In genomic region chr17:29625037-29625750, GRCh38 we compare ENCODE assay signal across 10 cellular contexts. TPM values are rescaled to one million over a fixed set of nuclear protein-coding genes. Genes with fewer than 3 reads are reported as not detected.
DNase-seq lines count a peak whose midpoint lies in the region; ATAC-seq and TF ChIP-seq lines count a peak whose summit lies in the region.
"Had no signal": no experiment of that assay in that cellular context is flagged by ENCODE, and none has a peak within 500 bp of the region (broad histone marks: within the 10 kb centered on the region; RNA-seq: fewer than 3 reads in every experiment).

No MANE protein-coding gene starts in this region.

- H3K27me3 ChIP-seq in MG63, result no peaks in the 10 kb centered on the region
- no peaks in the 10 kb centered on the region for H3K27me3 ChIP-seq in dorsolateral prefrontal cortex
- peaks cover 0 to 15% of the 10 kb centered on the region in 2 donors for H3K27me3 ChIP-seq in left lung

- no peak overlapping the region for H3K4me3 ChIP-seq in MG63
- peak overlapping the region in 4 of 59 donors; percentile 3 to 16 (median 11) for H3K4me3 ChIP-seq in dorsolateral prefrontal cortex
- no peak overlapping the region for H3K4me3 ChIP-seq in left lung

- H3K27ac ChIP-seq in dorsolateral prefrontal cortex, result peak overlapping the region in 53 of 59 donors; percentile 2 to 88 (median 63)
- H3K27ac ChIP-seq in left lung, result no peak overlapping the region
- H3K27ac ChIP-seq: HL-60 had no signal

- H3K4me3 Mint-ChIP-seq in naive thymus-derived CD8-positive, alpha-beta T cell, result peak overlapping the region in 1 of 10 donors; percentile 10

- H3K36me3 ChIP-seq in MG63 (no peaks in the 10 kb centered on the region; the same call in 1 of the 2 replicates), left lung (peaks cover 0 to 25% of the 10 kb centered on the region in 2 donors)

- no peaks in the 10 kb centered on the region for H3K27me3 Mint-ChIP-seq in naive thymus-derived CD8-positive, alpha-beta T cell

- H3K4me1 ChIP-seq in left lung, result peaks cover 0 to 19% of the 10 kb centered on the region in 2 donors

- POLR2A ChIA-PET in naive thymus-derived CD8-positive, alpha-beta T cell (lab: Charles Lee), result interaction anchor here (1.4 to 2.3 kb wide), 2 partner anchors 10 to 14 kb away, joined by 3 to 21 read pairs; no protein-coding TSS in a partner anchor

- H3K9me3 Mint-ChIP-seq in naive thymus-derived CD8-positive, alpha-beta T cell, result no peaks in the 10 kb centered on the region
- H3K9me3 Mint-ChIP-seq: brain had no signal

- ATAC-seq in naive thymus-derived CD8-positive, alpha-beta T cell, result no peak
- no peak for ATAC-seq in left lung
- ATAC-seq in stimulated activated naive CD8-positive, alpha-beta T cell treated with anti-CD3 and anti-CD28 coated beads, Interleukin-15, Interleukin-2, amounts not matched to agents 100 U/mL and 50 U/mL, for 24 hours, result no peak

- intact Hi-C loops in dorsolateral prefrontal cortex (cut with DNase I) (loop anchor here in 1 of 2 donors (5.0 to 10.0 kb wide), 2 partner anchors 307 to 470 kb away; partner anchors contain the start of gene SSH2), left lung (cut with DNase I) (no loop called here)

- TF ChIP-seq CTCF in dorsolateral prefrontal cortex (IDR thresholded peaks at IDR 0.05 in 54 of 56, conservative IDR thresholded peaks at IDR 0.05 in 2 of 56; ENCODE audit: low read depth in 1 of 56, partially characterized antibody in 56 of 56), result peak in 48 of 56 donors; percentile 14 to 65 (median 40)
- no peak for TF ChIP-seq CTCF in left lung (IDR thresholded peaks at IDR 0.05)

- peaks cover 27 to 53% (median 51%) of the 10 kb centered on the region in 4 donors for H3K4me1 Mint-ChIP-seq in naive thymus-derived CD8-positive, alpha-beta T cell

- DNase-seq in DMS153 (lab: John Stamatoyannopoulos, UW), result peak; percentile 36
- DNase-seq in MG63, result peak; percentile 76
- DNase-seq in dorsolateral prefrontal cortex, result peak in 5 of 10 donors; percentile 68 to 76 (median 71)
- DNase-seq in naive thymus-derived CD8-positive, alpha-beta T cell, result no peak
- no peak for DNase-seq in NCI-H2081 (lab: John Stamatoyannopoulos, UW)
- no peak for DNase-seq in left lung
- DNase-seq in stimulated activated naive CD8-positive, alpha-beta T cell treated with anti-CD3 and anti-CD28 coated beads, Interleukin-15, Interleukin-2, amounts not matched to agents 100 U/mL and 50 U/mL, for 24 hours, result no peak
- DNase-seq: mammary epithelial cell had no signal

- H3K9me3 ChIP-seq in MG63 (no peaks in the 10 kb centered on the region), left lung (no peaks in the 10 kb centered on the region)

- H3K36me3 Mint-ChIP-seq in naive thymus-derived CD8-positive, alpha-beta T cell, result peaks cover 0 to 29% (median 0%) of the 10 kb centered on the region in 3 donors
- H3K36me3 Mint-ChIP-seq: brain had no signal

- peak overlapping the region; percentile 24 to 74 (median 60) for H3K27ac Mint-ChIP-seq in naive thymus-derived CD8-positive, alpha-beta T cell

RNA-seq across cellular contexts. Expression of gene CORO6, which starts 2.5 kb away (rescaled TPM):
- 1.2 TPM in 1 of 2 replicates, not detected in the other for total RNA-seq in MG63 (2014; rRNA removed; shearing (Covaris generic); ENCODE audit: low replicate concordance)
- total RNA-seq in dorsolateral prefrontal cortex, result 100 to 1,000 TPM in 23 of 120 experiments, 10 to 100 TPM in 97; 31.5 to 153 (median 80.8) TPM
- total RNA-seq in naive thymus-derived CD8-positive, alpha-beta T cell, result 1 to 10 TPM; 1.6 to 2.2 TPM
- under 1 TPM in 2 of 3 donors, not detected in 1; 0.22 to 0.36 TPM for polyA plus RNA-seq in naive thymus-derived CD8-positive, alpha-beta T cell
- 1 to 10 TPM; 3.8 to 3.9 TPM for total RNA-seq in left lung

RNA-seq across cellular contexts. Expression of gene ANKRD13B, which starts 32.3 kb away (rescaled TPM):
- total RNA-seq in MG63 (2014; rRNA removed; shearing (Covaris generic); ENCODE audit: low replicate concordance), result 12.1 and 15.7 TPM in 2 replicates
- 10 to 100 TPM; 34.3 to 82.0 (median 53.1) TPM for total RNA-seq in dorsolateral prefrontal cortex
- 1 to 10 TPM; 2.3 to 3.7 TPM for total RNA-seq in naive thymus-derived CD8-positive, alpha-beta T cell
- under 1 TPM in 2 of 3 donors, not detected in 1; 0.25 to 0.32 TPM for polyA plus RNA-seq in naive thymus-derived CD8-positive, alpha-beta T cell
- total RNA-seq in left lung, result 10 to 100 TPM in 1 of 2 donors, 1 to 10 TPM in 1; 8.8 to 10.2 TPM

RNA-seq across cellular contexts. Expression of gene GIT1, which starts 35.7 kb away (rescaled TPM):
- 17.1 and 36.4 TPM in 2 replicates for total RNA-seq in MG63 (2014; rRNA removed; shearing (Covaris generic); ENCODE audit: low replicate concordance)
- 100 to 1,000 TPM; 110 to 287 (median 170) TPM for total RNA-seq in dorsolateral prefrontal cortex
- 10 to 100 TPM; 51.6 to 58.2 TPM for total RNA-seq in naive thymus-derived CD8-positive, alpha-beta T cell
- polyA plus RNA-seq in naive thymus-derived CD8-positive, alpha-beta T cell, result 10 to 100 TPM in 1 of 3 donors, 1 to 10 TPM in 2; 4.4 to 27.7 (median 6.7) TPM
- total RNA-seq in left lung, result 10 to 100 TPM; 40.3 to 48.3 TPM

RNA-seq across cellular contexts. Expression of gene TP53I13, which starts 56.7 kb away (rescaled TPM):
- 28.6 and 48.8 TPM in 2 replicates for total RNA-seq in MG63 (2014; rRNA removed; shearing (Covaris generic); ENCODE audit: low replicate concordance)
- total RNA-seq in dorsolateral prefrontal cortex (10 to 100 TPM; 10.1 to 40.2 (median 20.1) TPM), left lung (10 to 100 TPM; 53.3 to 58.5 TPM)
- 10 to 100 TPM; 79.3 to 89.5 TPM for total RNA-seq in naive thymus-derived CD8-positive, alpha-beta T cell
- 10 to 100 TPM; 22.7 to 26.8 (median 25.5) TPM for polyA plus RNA-seq in naive thymus-derived CD8-positive, alpha-beta T cell

RNA-seq across cellular contexts. Expression of gene ABHD15, which starts 58.4 kb away (rescaled TPM):
- total RNA-seq in MG63 (2014; rRNA removed; shearing (Covaris generic); ENCODE audit: low replicate concordance), result 7.8 and 8.9 TPM in 2 replicates
- total RNA-seq in dorsolateral prefrontal cortex (1 to 10 TPM; 1.9 to 8.0 (median 4.2) TPM), left lung (10 to 100 TPM; 10.9 to 11.3 TPM)
- 10 to 100 TPM; 13.4 to 13.8 TPM for total RNA-seq in naive thymus-derived CD8-positive, alpha-beta T cell
- polyA plus RNA-seq in naive thymus-derived CD8-positive, alpha-beta T cell, result 1 to 10 TPM; 4.2 to 8.9 (median 7.1) TPM

Comparison
In these comparisons a context has a peak if more than half of its experiments do, and no peak if none do; other contexts are left out.
1. DNase-seq: peak in DMS153 (single experiment) and MG63 (single experiment); none in naive thymus-derived CD8-positive, alpha-beta T cell (0 of 10), NCI-H2081 (0 of 2), left lung (0 of 2) and stimulated activated naive CD8-positive, alpha-beta T cell treated with anti-CD3 and anti-CD28 coated beads, Interleukin-15, Interleukin-2, amounts not matched to agents 100 U/mL and 50 U/mL, for 24 hours (single experiment).
2. H3K27ac ChIP-seq: peak in dorsolateral prefrontal cortex (53 of 59); none in left lung (0 of 2).
3. CTCF ChIP-seq: peak in dorsolateral prefrontal cortex (48 of 56); none in left lung (0 of 2).
4. RNA of gene CORO6, which starts 2.5 kb away (total RNA-seq): 31.5 to 153 TPM in dorsolateral prefrontal cortex; 3.8 to 3.9 TPM in left lung, 1.6 to 2.2 TPM in naive thymus-derived CD8-positive, alpha-beta T cell and 1.2 TPM in MG63; every median in the first group is over 4 times any median in the second.